In the genomic region with DNA sequence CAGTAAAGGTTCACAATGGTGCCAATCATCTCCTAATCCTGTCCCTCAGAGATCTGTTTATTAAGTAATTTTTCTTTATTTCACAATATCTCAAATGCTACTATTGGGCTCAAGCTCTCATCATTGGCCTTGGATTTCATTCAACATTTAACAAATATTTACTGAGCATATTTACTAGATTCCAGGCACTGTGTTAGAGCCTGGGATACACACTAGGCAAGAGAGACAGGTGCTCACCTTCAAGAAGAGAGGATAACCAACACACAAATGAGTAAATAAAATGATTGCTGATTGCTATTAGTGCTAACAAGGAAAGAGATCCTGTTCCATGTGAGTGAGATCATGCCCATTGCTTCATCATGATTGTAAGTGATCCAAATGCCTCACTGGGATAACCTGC, we compare ENCODE assay signal across 29 cellular contexts. TPM values are rescaled to one million over a fixed set of nuclear protein-coding genes. Genes with fewer than 3 reads are reported as not detected.
"Had no signal": no experiment of that assay in that cellular context is flagged by ENCODE, and none has a peak within 500 bp of the region (broad histone marks: within the 10 kb centered on the region; RNA-seq: fewer than 3 reads in every experiment).

No MANE protein-coding gene starts in this region.

- H3K4me1 Mint-ChIP-seq: activated CD4-positive, alpha-beta T cell treated with anti-CD3 and anti-CD28 coated beads, Interleukin-2, amount 10 ng/mL, durations not matched to agents 7 days and 5 days; activated naive CD4-positive, alpha-beta T cell treated with anti-CD3 and anti-CD28 coated beads, Interleukin-2, amount 50 U/mL, for 24 hours had no signal

- H3K9me3 Mint-ChIP-seq: activated CD4-positive, alpha-beta T cell treated with anti-CD3 and anti-CD28 coated beads, Interleukin-2, amount 10 ng/mL, durations not matched to agents 7 days and 5 days; activated naive CD4-positive, alpha-beta T cell treated with anti-CD3 and anti-CD28 coated beads, Interleukin-2, amount 50 U/mL, for 24 hours; activated T-cell treated with anti-CD3 and anti-CD28 coated beads, Interleukin-2, amount 50 U/mL, for 24 hours; activated T-helper 2 cell treated with anti-CD3 and anti-CD28 coated beads, Interferon-gamma antibody, Interleukin-2, Interleukin-4, amounts not matched to agents 10 μg/mL and 5 μg/mL and 100 μg/mL, durations not matched to agents 14 hours and 24 hours and 36 hours had no signal

- H3K4me3 Mint-ChIP-seq: activated CD4-positive, alpha-beta T cell treated with anti-CD3 and anti-CD28 coated beads, Interleukin-2, amount 10 ng/mL, durations not matched to agents 7 days and 5 days; activated CD8-positive, alpha-beta T cell treated with anti-CD3 and anti-CD28 coated beads, Interleukin-2, amount 10 ng/mL, durations not matched to agents 7 days and 5 days; activated naive CD4-positive, alpha-beta T cell treated with anti-CD3 and anti-CD28 coated beads, Interleukin-2, amount 50 U/mL, for 24 hours; activated T-cell treated with anti-CD3 and anti-CD28 coated beads, Interleukin-2, amount 50 U/mL, for 24 hours had no signal

- H3K27me3 ChIP-seq: adrenal gland, body of pancreas, breast epithelium, SJCRH30 had no signal

- H3K27ac ChIP-seq: adrenal gland, body of pancreas, breast epithelium, SJCRH30, SK-N-MC, WERI-Rb-1 had no signal

- H3K27me3 Mint-ChIP-seq: activated CD4-positive, alpha-beta T cell treated with anti-CD3 and anti-CD28 coated beads, Interleukin-2, amount 10 ng/mL, durations not matched to agents 7 days and 5 days; activated naive CD4-positive, alpha-beta T cell treated with anti-CD3 and anti-CD28 coated beads, Interleukin-2, amount 50 U/mL, for 24 hours; activated T-cell treated with anti-CD3 and anti-CD28 coated beads, Interleukin-2, amount 50 U/mL, for 24 hours had no signal

- H3K36me3 ChIP-seq: adrenal gland, breast epithelium, SJCRH30, WERI-Rb-1 had no signal

- H3K36me3 Mint-ChIP-seq: activated naive CD4-positive, alpha-beta T cell treated with anti-CD3 and anti-CD28 coated beads, Interleukin-2, amount 50 U/mL, for 24 hours had no signal

- H3K9me3 ChIP-seq: adrenal gland, body of pancreas, breast epithelium, SJCRH30 had no signal

- H3K4me1 ChIP-seq: adrenal gland, body of pancreas, breast epithelium, SJCRH30 had no signal

- DNase-seq: activated CD4-positive, alpha-beta T cell treated with anti-CD3 and anti-CD28 coated beads, Interleukin-2, amount 10 ng/mL, durations not matched to agents 7 days and 5 days; activated CD4-positive, alpha-beta T cell treated with anti-CD3 and anti-CD28 coated beads, Interleukin-2, amount 50 U/mL, for 48 hours; activated CD8-positive, alpha-beta T cell treated with anti-CD3 and anti-CD28 coated beads, Interleukin-2, amount 10 ng/mL, durations not matched to agents 7 days and 5 days; activated gamma-delta T cell; activated naive CD4-positive, alpha-beta T cell treated with Interleukin-2 at 50 U/mL for 16 hours; activated T-cell treated with anti-CD3 and anti-CD28 coated beads, Interleukin-2, amount 50 U/mL, for 24 hours; adrenal gland; body of pancreas; Kasumi-1; KG1; MM.1S; MV-4-11; NCI-H1092; NCI-H1436 treated with DMSO at 0.1 percent for 48 hours; NCI-H1694 treated with DMSO at 0.1 percent for 48 hours; NCI-H2081; NCI-H226; NCI-H446 treated with DMSO at 0.1 percent for 48 hours; NCI-H524; NK-92 treated with Interleukin-12 subunit alpha and Interleukin-12 subunit beta, amount 100 ng/mL, for 24 hours; SHP77; SJCRH30; T1000; WERI-Rb-1 had no signal

- H3K27ac Mint-ChIP-seq: activated CD4-positive, alpha-beta T cell treated with anti-CD3 and anti-CD28 coated beads, Interleukin-2, amount 10 ng/mL, durations not matched to agents 7 days and 5 days; activated CD8-positive, alpha-beta T cell treated with anti-CD3 and anti-CD28 coated beads, Interleukin-2, amount 10 ng/mL, durations not matched to agents 7 days and 5 days; activated naive CD4-positive, alpha-beta T cell treated with anti-CD3 and anti-CD28 coated beads, Interleukin-2, amount 50 U/mL, for 24 hours; activated T-cell treated with anti-CD3 and anti-CD28 coated beads, Interleukin-2, amount 50 U/mL, for 24 hours; activated T-helper 2 cell treated with anti-CD3 and anti-CD28 coated beads, Interferon-gamma antibody, Interleukin-2, Interleukin-4, amounts not matched to agents 10 μg/mL and 5 μg/mL and 100 μg/mL, durations not matched to agents 14 hours and 24 hours and 36 hours had no signal

- H3K4me3 ChIP-seq: adrenal gland, body of pancreas, breast epithelium, SJCRH30, SK-N-MC had no signal

RNA-seq across cellular contexts. Expression of a gene that starts 27.4 kb away (rescaled TPM):
- total RNA-seq: RPMI7951 had no signal
